Comparison of ENCODE assay signal across 7 cellular contexts in genomic region chr16:21064203-21064602, GRCh38.
"Had no signal": no experiment of that assay in that cellular context is flagged by ENCODE, and none has a peak within 500 bp of the region (broad histone marks: within the 10 kb centered on the region; RNA-seq: fewer than 3 reads in every experiment).

No MANE protein-coding gene starts in this region.

- H3K9ac ChIP-seq: KMS-11 had no signal

- H3K4me2 ChIP-seq: KMS-11 had no signal

- FAIRE-seq: HTR-8/SVneo, K562 had no signal

- H3K27ac ChIP-seq: HL-60, KMS-11 had no signal

- DNase-seq: IMR-90, KBM-7, KG1 had no signal

- H3K4me3 ChIP-seq: K562 had no signal

- ATAC-seq: K562 had no signal
